ENCODE assay signal across 7 cellular contexts in genomic region chr11:61793084-61793828, GRCh38. TPM values are rescaled to one million over a fixed set of nuclear protein-coding genes. Genes with fewer than 3 reads are reported as not detected.
A peak's percentile ranks its signal among the peaks of the same experiment; 100 is the strongest.
DNase-seq lines count a peak whose midpoint lies in the region; ATAC-seq and TF ChIP-seq lines count a peak whose summit lies in the region.

No MANE protein-coding gene starts in this region.

- H3K9me3 ChIP-seq in iPS DF 6.9 (ENCODE audit: control insufficient read depth, insufficient read depth, low read length): no peaks in the 10 kb centered on the region

- H3K27ac Mint-ChIP-seq in activated CD4-positive, alpha-beta memory T cell treated with anti-CD3 and anti-CD28 coated beads, Interleukin-2, amount 10 ng/mL, durations not matched to agents 7 days and 5 days: peak overlapping the region; percentile 96

- peak overlapping the region; percentile 94 for H3K4me3 Mint-ChIP-seq in activated CD4-positive, alpha-beta memory T cell treated with anti-CD3 and anti-CD28 coated beads, Interleukin-2, amount 10 ng/mL, durations not matched to agents 7 days and 5 days

- H3K27me3 Mint-ChIP-seq in activated CD4-positive, alpha-beta memory T cell treated with anti-CD3 and anti-CD28 coated beads, Interleukin-2, amount 10 ng/mL, durations not matched to agents 7 days and 5 days: no peaks in the 10 kb centered on the region

- H3K36me3 ChIP-seq in iPS DF 6.9 (ENCODE audit: control insufficient read depth, insufficient read depth, low read length): peaks cover 27% of the 10 kb centered on the region

- no peak overlapping the region for H3K27ac ChIP-seq in iPS DF 6.9 (ENCODE audit: low read length)

- H3K4me1 ChIP-seq in iPS DF 6.9 (ENCODE audit: control insufficient read depth, insufficient read depth, low read length): no peaks in the 10 kb centered on the region

- no peak for DNase-seq in activated CD4-positive, alpha-beta memory T cell treated with anti-CD3 and anti-CD28 coated beads, Interleukin-2, amount 10 ng/mL, durations not matched to agents 7 days and 5 days
- no peak for DNase-seq in iPS DF 6.9 (ENCODE audit: low read depth, low spot score)
- peak; percentile 23 for DNase-seq in stimulated activated naive CD8-positive, alpha-beta T cell treated with anti-CD3 and anti-CD28 coated beads, Interleukin-15, Interleukin-2, amounts not matched to agents 100 U/mL and 50 U/mL, for 24 hours
- DNase-seq in SK-N-DZ (ENCODE audit: low spot score): no peak

- POLR2A ChIA-PET in activated CD4-positive, alpha-beta memory T cell treated with anti-CD3 and anti-CD28 coated beads, Interleukin-2, amount 10 ng/mL, durations not matched to agents 7 days and 5 days (lab: Charles Lee): interaction anchor here (0.6 to 5.5 kb wide), 24 partner anchors 9 to 1088 kb away, joined by 3 to 81 read pairs (median 4); partner anchors contain the start of genes FADS1, FADS2, FADS3 and FTH1

- peaks cover 78% of the 10 kb centered on the region for H3K36me3 Mint-ChIP-seq in activated CD4-positive, alpha-beta memory T cell treated with anti-CD3 and anti-CD28 coated beads, Interleukin-2, amount 10 ng/mL, durations not matched to agents 7 days and 5 days (ENCODE audit: low read depth)

- H3K4me1 Mint-ChIP-seq in activated CD4-positive, alpha-beta memory T cell treated with anti-CD3 and anti-CD28 coated beads, Interleukin-2, amount 10 ng/mL, durations not matched to agents 7 days and 5 days: peaks cover 63% of the 10 kb centered on the region

- H3K27me3 ChIP-seq in iPS DF 6.9 (ENCODE audit: control insufficient read depth, insufficient read depth, low read length): no peaks in the 10 kb centered on the region

- peak; percentile 27 for ATAC-seq in HG02943 (IDR thresholded peaks at IDR 0.05; ENCODE audit: low read depth, unreplicated experiment)
- peak; percentile 25 for ATAC-seq in stimulated activated naive CD8-positive, alpha-beta T cell treated with anti-CD3 and anti-CD28 coated beads, Interleukin-15, Interleukin-2, amounts not matched to agents 100 U/mL and 50 U/mL, for 24 hours
- ATAC-seq in GM21360 (IDR thresholded peaks at IDR 0.05; ENCODE audit: unreplicated experiment): no peak

- no peaks in the 10 kb centered on the region for H3K9me3 Mint-ChIP-seq in activated CD4-positive, alpha-beta memory T cell treated with anti-CD3 and anti-CD28 coated beads, Interleukin-2, amount 10 ng/mL, durations not matched to agents 7 days and 5 days

- H3K4me3 ChIP-seq in GM12875 (ENCODE audit: low read depth, low read length) (peak overlapping the region; percentile 81), iPS DF 6.9 (ENCODE audit: low read length) (peak overlapping the region; percentile 64)

- CTCF ChIA-PET in activated CD4-positive, alpha-beta memory T cell treated with anti-CD3 and anti-CD28 coated beads, Interleukin-2, amount 10 ng/mL, durations not matched to agents 7 days and 5 days (lab: Charles Lee): interaction anchor here (0.8 to 2.5 kb wide), 8 partner anchors 15 to 545 kb away, joined by 3 to 12 read pairs (median 4); partner anchors contain the start of genes FADS2 and INCENP

- TF ChIP-seq CTCF in GM12875 (IDR thresholded peaks at IDR 0.05; ENCODE audit: borderline replicate concordance, insufficient read depth, low read depth, low read length): no peak

- no CpG with 5 or more reads among the region's 29 CpGs for WGBS in iPS DF 6.9 (ENCODE audit: insufficient coverage, insufficient read length)

RNA-seq across cellular contexts. Expression of gene FEN1, which starts 0.5 kb away (rescaled TPM):
- total RNA-seq in activated CD4-positive, alpha-beta memory T cell treated with anti-CD3 and anti-CD28 coated beads, Interleukin-2, amount 10 ng/mL, durations not matched to agents 7 days and 5 days: 100 to 1,000 TPM; 104 to 105 TPM
- polyA plus RNA-seq in SK-N-DZ (2014; cell fraction: cytosol; rRNA removed): 184 and 207 TPM in 2 replicates
- 56.1 and 83.9 TPM in 2 replicates for polyA plus RNA-seq in SK-N-DZ (2014; cell fraction: nucleus; rRNA removed)

RNA-seq across cellular contexts. Expression of gene TMEM258, which starts 0.9 kb away (rescaled TPM):
- 100 to 1,000 TPM; 192 to 196 TPM for total RNA-seq in activated CD4-positive, alpha-beta memory T cell treated with anti-CD3 and anti-CD28 coated beads, Interleukin-2, amount 10 ng/mL, durations not matched to agents 7 days and 5 days
- polyA plus RNA-seq in SK-N-DZ (2014; cell fraction: cytosol; rRNA removed): 147 and 242 TPM in 2 replicates
- polyA plus RNA-seq in SK-N-DZ (2014; cell fraction: nucleus; rRNA removed): 86.1 and 95.3 TPM in 2 replicates

RNA-seq across cellular contexts. Expression of gene FADS1, which starts 23.5 kb away (rescaled TPM):
- total RNA-seq in activated CD4-positive, alpha-beta memory T cell treated with anti-CD3 and anti-CD28 coated beads, Interleukin-2, amount 10 ng/mL, durations not matched to agents 7 days and 5 days: 10 to 100 TPM; 63.6 to 68.2 TPM
- 182 and 212 TPM in 2 replicates for polyA plus RNA-seq in SK-N-DZ (2014; cell fraction: cytosol; rRNA removed)
- polyA plus RNA-seq in SK-N-DZ (2014; cell fraction: nucleus; rRNA removed): 118 and 119 TPM in 2 replicates

RNA-seq across cellular contexts. Expression of gene FADS2, which starts 34.8 kb away (rescaled TPM):
- 100 to 1,000 TPM; 251 to 253 TPM for total RNA-seq in activated CD4-positive, alpha-beta memory T cell treated with anti-CD3 and anti-CD28 coated beads, Interleukin-2, amount 10 ng/mL, durations not matched to agents 7 days and 5 days
- 238 and 253 TPM in 2 replicates for polyA plus RNA-seq in SK-N-DZ (2014; cell fraction: cytosol; rRNA removed)
- 137 and 153 TPM in 2 replicates for polyA plus RNA-seq in SK-N-DZ (2014; cell fraction: nucleus; rRNA removed)

RNA-seq across cellular contexts. Expression of gene MYRF, which starts 40.8 kb away (rescaled TPM):
- total RNA-seq in activated CD4-positive, alpha-beta memory T cell treated with anti-CD3 and anti-CD28 coated beads, Interleukin-2, amount 10 ng/mL, durations not matched to agents 7 days and 5 days: 1 to 10 TPM; 4.6 to 4.9 TPM
- 15.1 and 15.2 TPM in 2 replicates for polyA plus RNA-seq in SK-N-DZ (2014; cell fraction: cytosol; rRNA removed)
- polyA plus RNA-seq in SK-N-DZ (2014; cell fraction: nucleus; rRNA removed): 68.5 and 88.2 TPM in 2 replicates
